Comparison of ENCODE assay signal across 1 cellular context in genomic region chr6:161136655-161137054, GRCh38.
TF ChIP-seq lines count a peak whose summit lies in the region.

No MANE protein-coding gene starts in this region.

TF ChIP-seq in GM23338, 12 proteins besides CTCF, POLR2A, EP300 and RAD21:
- TF ChIP-seq ZNF462 (CRISPR knock-in tag; IDR thresholded peaks at IDR 0.05) (no peak), STAT1 (IDR thresholded peaks at IDR 0.05; ENCODE audit: unreplicated experiment) (no peak), ETS1 (IDR thresholded peaks at IDR 0.05) (no peak), EZH2 (IDR thresholded peaks at IDR 0.05; ENCODE audit: low read depth, unreplicated experiment) (no peak), REST (IDR thresholded peaks at IDR 0.05; ENCODE audit: unreplicated experiment) (no peak), CREB1 (CRISPR knock-in tag; IDR thresholded peaks at IDR 0.05; ENCODE audit: low read depth) (no peak), ZNF114 (CRISPR knock-in tag; IDR thresholded peaks at IDR 0.05) (no peak), ZNF331 (CRISPR knock-in tag; IDR thresholded peaks at IDR 0.05; ENCODE audit: low read depth) (no peak), EZH2phosphoT487 (IDR thresholded peaks at IDR 0.05; ENCODE audit: unreplicated experiment) (no peak), NANOG (IDR thresholded peaks at IDR 0.05; ENCODE audit: borderline replicate concordance) (no peak), JUNB (IDR thresholded peaks at IDR 0.05; ENCODE audit: unreplicated experiment) (no peak), POLR2AphosphoS5 (IDR thresholded peaks at IDR 0.05; ENCODE audit: low read depth) (no peak)
